Comparison of ENCODE assay signal across 1 cellular context in genomic region chr14:84792722-84793410, GRCh38.
TF ChIP-seq lines count a peak whose summit lies in the region.

No MANE protein-coding gene starts in this region.

TF ChIP-seq in H1, 55 proteins besides CTCF, POLR2A, EP300 and RAD21:
- TF ChIP-seq CHD1 (IDR thresholded peaks at IDR 0.05; ENCODE audit: low read depth, low read length) (no peak), BACH1 (IDR thresholded peaks at IDR 0.05; ENCODE audit: low read length) (no peak), CREB1 (IDR thresholded peaks at IDR 0.05) (no peak), CBX8 (IDR thresholded peaks at IDR 0.05; ENCODE audit: borderline replicate concordance, low read depth, low read length) (no peak), SP2 (IDR thresholded peaks at IDR 0.05; ENCODE audit: low read length) (no peak), KDM1A (IDR thresholded peaks at IDR 0.05; ENCODE audit: borderline replicate concordance, low read length) (no peak), HDAC2 (IDR thresholded peaks at IDR 0.05; ENCODE audit: borderline replicate concordance in 1 of 2, low read depth in 2 of 2, low read length in 2 of 2) (no peak), SIN3A (conservative IDR thresholded peaks at IDR 0.05 in 1 of 2, IDR thresholded peaks at IDR 0.05 in 1 of 2; ENCODE audit: low read depth in 1 of 2, low read length in 2 of 2) (no peak), SIRT6 (IDR thresholded peaks at IDR 0.05; ENCODE audit: low read length) (no peak)
TF ChIP-seq in H1: peak in this region for 0.
